ENCODE assay signal across 1 cellular context in the genomic region with DNA sequence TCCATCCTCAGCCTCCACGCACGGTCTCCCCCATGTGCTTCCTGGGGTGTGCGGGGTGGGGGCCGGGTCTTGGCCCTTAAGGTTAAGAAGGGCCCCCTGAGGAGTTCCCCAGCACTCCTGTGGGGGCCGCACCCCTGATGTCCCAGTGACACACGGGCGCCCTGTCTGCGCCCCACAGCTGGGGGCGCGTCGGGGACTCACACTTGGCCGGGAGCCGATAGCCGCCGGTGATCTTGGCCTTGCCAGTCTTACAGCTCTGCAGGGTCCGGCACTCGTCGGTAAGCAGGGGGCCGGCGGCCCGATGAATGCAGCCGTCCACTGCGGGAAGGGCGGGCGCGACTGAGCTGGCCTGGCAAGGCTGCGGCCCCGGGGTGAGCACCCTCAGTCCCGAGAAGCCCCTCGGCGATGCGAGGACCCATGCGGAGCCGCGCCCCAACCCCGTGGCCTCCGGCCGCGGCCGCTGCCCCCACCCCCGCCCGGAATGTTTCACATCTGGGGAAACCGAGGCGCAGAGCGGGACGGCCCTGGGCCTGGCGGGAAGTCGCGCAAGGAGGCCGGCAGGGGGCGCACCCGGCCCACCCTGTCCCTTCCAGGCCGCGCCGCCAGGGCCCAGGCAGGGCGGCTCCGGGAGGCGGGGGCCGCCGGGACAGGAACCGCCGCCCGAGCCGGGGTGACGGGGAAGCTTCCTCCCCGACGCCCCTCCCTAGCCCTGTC.
TF ChIP-seq lines count a peak whose summit lies in the region.

No MANE protein-coding gene starts in this region.

TF ChIP-seq in neural cell, 6 proteins besides CTCF, POLR2A, EP300 and RAD21 (continued from another document):
- TF ChIP-seq, protein P1, sequence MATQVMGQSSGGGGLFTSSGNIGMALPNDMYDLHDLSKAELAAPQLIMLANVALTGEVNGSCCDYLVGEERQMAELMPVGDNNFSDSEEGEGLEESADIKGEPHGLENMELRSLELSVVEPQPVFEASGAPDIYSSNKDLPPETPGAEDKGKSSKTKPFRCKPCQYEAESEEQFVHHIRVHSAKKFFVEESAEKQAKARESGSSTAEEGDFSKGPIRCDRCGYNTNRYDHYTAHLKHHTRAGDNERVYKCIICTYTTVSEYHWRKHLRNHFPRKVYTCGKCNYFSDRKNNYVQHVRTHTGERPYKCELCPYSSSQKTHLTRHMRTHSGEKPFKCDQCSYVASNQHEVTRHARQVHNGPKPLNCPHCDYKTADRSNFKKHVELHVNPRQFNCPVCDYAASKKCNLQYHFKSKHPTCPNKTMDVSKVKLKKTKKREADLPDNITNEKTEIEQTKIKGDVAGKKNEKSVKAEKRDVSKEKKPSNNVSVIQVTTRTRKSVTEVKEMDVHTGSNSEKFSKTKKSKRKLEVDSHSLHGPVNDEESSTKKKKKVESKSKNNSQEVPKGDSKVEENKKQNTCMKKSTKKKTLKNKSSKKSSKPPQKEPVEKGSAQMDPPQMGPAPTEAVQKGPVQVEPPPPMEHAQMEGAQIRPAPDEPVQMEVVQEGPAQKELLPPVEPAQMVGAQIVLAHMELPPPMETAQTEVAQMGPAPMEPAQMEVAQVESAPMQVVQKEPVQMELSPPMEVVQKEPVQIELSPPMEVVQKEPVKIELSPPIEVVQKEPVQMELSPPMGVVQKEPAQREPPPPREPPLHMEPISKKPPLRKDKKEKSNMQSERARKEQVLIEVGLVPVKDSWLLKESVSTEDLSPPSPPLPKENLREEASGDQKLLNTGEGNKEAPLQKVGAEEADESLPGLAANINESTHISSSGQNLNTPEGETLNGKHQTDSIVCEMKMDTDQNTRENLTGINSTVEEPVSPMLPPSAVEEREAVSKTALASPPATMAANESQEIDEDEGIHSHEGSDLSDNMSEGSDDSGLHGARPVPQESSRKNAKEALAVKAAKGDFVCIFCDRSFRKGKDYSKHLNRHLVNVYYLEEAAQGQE (IDR thresholded peaks at IDR 0.05; ENCODE audit: borderline replicate concordance) = no peak
- no peak for TF ChIP-seq POLR2AphosphoS5 (IDR thresholded peaks at IDR 0.05)
